In genomic region chr3:130839815-130840214, GRCh38 we compare ENCODE assay signal across 11 cellular contexts. TPM values are rescaled to one million over a fixed set of nuclear protein-coding genes. Genes with fewer than 3 reads are reported as not detected.
A peak's percentile ranks its signal among the peaks of the same experiment; 100 is the strongest.
DNase-seq lines count a peak whose midpoint lies in the region; ATAC-seq, FAIRE-seq and TF ChIP-seq lines count a peak whose summit lies in the region.
"Had no signal": no experiment of that assay in that cellular context is flagged by ENCODE, and none has a peak within 500 bp of the region (broad histone marks: within the 10 kb centered on the region; RNA-seq: fewer than 3 reads in every experiment).

No MANE protein-coding gene starts in this region.

- H3K27ac ChIP-seq in right atrium auricular region, result peak overlapping the region; percentile 14 to 26
- peak overlapping the region in 1 of 3 donors; percentile 14 for H3K27ac ChIP-seq in thyroid gland

- H3K4me1 ChIP-seq in right atrium auricular region (peaks cover 0 to 22% of the 10 kb centered on the region in 2 donors), thyroid gland (peaks cover 12% of the 10 kb centered on the region in 2 donors)

- 34 to 36% methylated on average over 4 of the region's 4 CpGs for WGBS in thyroid gland, 2 donors

- DNase-seq in right atrium auricular region (ENCODE audit: low spot score) (no peak), left cardiac atrium (no peak), NCI-H345 (lab: John Stamatoyannopoulos, UW) (peak; percentile 57), thyroid gland (peak; percentile 45 to 72), HPDE6-E6E7 (ENCODE audit: extremely low spot score) (no peak), urothelium cell line (ENCODE audit: low spot score) (no peak)
- no peak for DNase-seq in stimulated activated naive CD8-positive, alpha-beta T cell treated with anti-CD3 and anti-CD28 coated beads, Interleukin-15, amount 100 ng/mL, for 72 hours

- intact Hi-C loops in left cardiac atrium (cut with DNase I) (no loop called here), thyroid gland (cut with DNase I) (no loop called here)

- no peak overlapping the region for H3K27ac Mint-ChIP-seq in stimulated activated naive CD8-positive, alpha-beta T cell treated with anti-CD3 and anti-CD28 coated beads, Interleukin-15, amount 100 ng/mL, for 72 hours
- H3K27ac Mint-ChIP-seq: activated T-helper 1 cell treated with anti-CD3 and anti-CD28 coated beads, Interleukin-12 subunit alpha, Interleukin-12 subunit beta, Interleukin-2, Interleukin-4 antibody, amounts not matched to agents 30 ng/mL and 10 ng/mL and 1 ng/mL, durations not matched to agents 14 hours and 24 hours and 36 hours; natural killer cell treated with Interleukin-12 subunit alpha and Interleukin-12 subunit beta and Interleukin-15 and Interleukin-18, amount 100 ng/mL, for 72 hours had no signal

- peaks cover 7% of the 10 kb centered on the region for H3K4me1 Mint-ChIP-seq in stimulated activated naive CD8-positive, alpha-beta T cell treated with anti-CD3 and anti-CD28 coated beads, Interleukin-15, amount 100 ng/mL, for 72 hours

- peaks cover 27% of the 10 kb centered on the region for H3K27me3 Mint-ChIP-seq in stimulated activated naive CD8-positive, alpha-beta T cell treated with anti-CD3 and anti-CD28 coated beads, Interleukin-15, amount 100 ng/mL, for 72 hours

- no peak for ATAC-seq in left cardiac atrium
- peak; percentile 47 for ATAC-seq in HG03108 (IDR thresholded peaks at IDR 0.05; ENCODE audit: unreplicated experiment)
- ATAC-seq in stimulated activated naive CD8-positive, alpha-beta T cell treated with anti-CD3 and anti-CD28 coated beads, Interleukin-15, amount 100 ng/mL, for 72 hours, result no peak
- ATAC-seq: esophagus mucosa; natural killer cell treated with Interleukin-12 subunit alpha and Interleukin-12 subunit beta and Interleukin-15 and Interleukin-18, amount 100 ng/mL, for 72 hours had no signal

- H3K4me3 ChIP-seq in right atrium auricular region, result no peak overlapping the region
- H3K4me3 ChIP-seq in thyroid gland (replicated peaks in 1 of 3), result no peak overlapping the region

- no peaks in the 10 kb centered on the region for H3K9me3 ChIP-seq in right atrium auricular region
- no peaks in the 10 kb centered on the region for H3K9me3 ChIP-seq in thyroid gland

- TF ChIP-seq CTCF in right atrium auricular region (IDR thresholded peaks at IDR 0.05) (no peak), thyroid gland (IDR thresholded peaks at IDR 0.05) (no peak)

- H3K4me3 Mint-ChIP-seq in stimulated activated naive CD8-positive, alpha-beta T cell treated with anti-CD3 and anti-CD28 coated beads, Interleukin-15, amount 100 ng/mL, for 72 hours, result no peak overlapping the region
- H3K4me3 Mint-ChIP-seq: activated T-helper 1 cell treated with anti-CD3 and anti-CD28 coated beads, Interleukin-12 subunit alpha, Interleukin-12 subunit beta, Interleukin-2, Interleukin-4 antibody, amounts not matched to agents 30 ng/mL and 10 ng/mL and 1 ng/mL, durations not matched to agents 14 hours and 24 hours and 36 hours; natural killer cell treated with Interleukin-12 subunit alpha and Interleukin-12 subunit beta and Interleukin-15 and Interleukin-18, amount 100 ng/mL, for 72 hours had no signal

- no peak for FAIRE-seq in urothelium cell line (lab: Jason Lieb, UNC)

- H3K27me3 ChIP-seq in right atrium auricular region (no peaks in the 10 kb centered on the region), thyroid gland (no peaks in the 10 kb centered on the region)

- no peaks in the 10 kb centered on the region for H3K36me3 ChIP-seq in right atrium auricular region
- no peaks in the 10 kb centered on the region for H3K36me3 ChIP-seq in thyroid gland

- no peaks in the 10 kb centered on the region for H3K9me3 Mint-ChIP-seq in stimulated activated naive CD8-positive, alpha-beta T cell treated with anti-CD3 and anti-CD28 coated beads, Interleukin-15, amount 100 ng/mL, for 72 hours
- H3K9me3 Mint-ChIP-seq: activated T-helper 1 cell treated with anti-CD3 and anti-CD28 coated beads, Interleukin-12 subunit alpha, Interleukin-12 subunit beta, Interleukin-2, Interleukin-4 antibody, amounts not matched to agents 30 ng/mL and 10 ng/mL and 1 ng/mL, durations not matched to agents 14 hours and 24 hours and 36 hours; natural killer cell treated with Interleukin-12 subunit alpha and Interleukin-12 subunit beta and Interleukin-15 and Interleukin-18, amount 100 ng/mL, for 72 hours had no signal

- TF ChIP-seq POLR2A in thyroid gland (IDR thresholded peaks at IDR 0.05), result no peak

RNA-seq across cellular contexts. Expression of gene ATP2C1, which starts 54.1 kb away (rescaled TPM):
- 10 to 100 TPM; 49.8 to 51.8 TPM for total RNA-seq in right atrium auricular region
- total RNA-seq in left cardiac atrium, result 10 to 100 TPM; 51.0 to 51.9 TPM
- total RNA-seq in thyroid gland, result 10 to 100 TPM; 58.9 to 89.2 (median 62.0) TPM

Comparison
In these comparisons a context has a peak if more than half of its experiments do, and no peak if none do; other contexts are left out.
1. DNase-seq: peak in NCI-H345 (single experiment) and thyroid gland (2 of 2); none in right atrium auricular region (single experiment), left cardiac atrium (single experiment), stimulated activated naive CD8-positive, alpha-beta T cell treated with anti-CD3 and anti-CD28 coated beads, Interleukin-15, amount 100 ng/mL, for 72 hours (0 of 2), HPDE6-E6E7 (single experiment) and urothelium cell line (single experiment).